In genomic region chr12:124608451-124608870, GRCh38 we compare ENCODE assay signal across 8 cellular contexts. TPM values are rescaled to one million over a fixed set of nuclear protein-coding genes. Genes with fewer than 3 reads are reported as not detected.
DNase-seq lines count a peak whose midpoint lies in the region; ATAC-seq and TF ChIP-seq lines count a peak whose summit lies in the region.

No MANE protein-coding gene starts in this region.

- H3K9ac ChIP-seq in OCI-LY1 (ENCODE audit: low read length) = no peak overlapping the region

- no peaks in the 10 kb centered on the region for H3K27me3 Mint-ChIP-seq in Caco-2 (ENCODE audit: insufficient read depth, unreplicated experiment)

- peak overlapping the region; percentile 72 for H3K27ac Mint-ChIP-seq in Caco-2 (ENCODE audit: unreplicated experiment)

- H3K4me3 Mint-ChIP-seq in Caco-2 (ENCODE audit: unreplicated experiment) = peak overlapping the region; percentile 57

- H3K27me3 ChIP-seq in Caco-2 (replicated peaks; ENCODE audit: control insufficient read depth, insufficient read depth, low read length) = no peaks in the 10 kb centered on the region
- peaks cover 22% of the 10 kb centered on the region; the same call in 1 of the 2 replicates for H3K27me3 ChIP-seq in OCI-LY1 (ENCODE audit: insufficient read depth, low read length)
- peaks cover 0 to 13% of the 10 kb centered on the region in 2 donors for H3K27me3 ChIP-seq in left lung

- H3K36me3 ChIP-seq in Caco-2 (ENCODE audit: control insufficient read depth, insufficient read depth, low read length) (no peaks in the 10 kb centered on the region), OCI-LY1 (ENCODE audit: insufficient read depth, low read length) (no peaks in the 10 kb centered on the region), left lung (no peaks in the 10 kb centered on the region)

- intact Hi-C loops in Caco-2 (cut with micrococcal nuclease; ENCODE audit: unreplicated experiment) (loop anchor here (2.0 kb wide), 3 partner anchors 22 to 42 kb away; partner anchors contain the start of gene NCOR2), left lung (cut with DNase I) (no loop called here)

- H3K4me1 ChIP-seq in Caco-2 = peaks cover 62% of the 10 kb centered on the region
- peaks cover 17% of the 10 kb centered on the region for H3K4me1 ChIP-seq in OCI-LY1 (ENCODE audit: insufficient read depth, low read length, severe bottlenecking)
- peaks cover 14 to 32% of the 10 kb centered on the region in 2 donors for H3K4me1 ChIP-seq in left lung

- H3K27ac ChIP-seq in OCI-LY1 (ENCODE audit: low read depth, low read length, poor library complexity, severe bottlenecking) (peak overlapping the region; percentile 38), left lung (peak overlapping the region in 1 of 2 donors; percentile 61)

- H2AFZ ChIP-seq in OCI-LY1 (ENCODE audit: low read length) = no peak overlapping the region

- H3K36me3 Mint-ChIP-seq in Caco-2 (ENCODE audit: insufficient read depth, unreplicated experiment) = peaks cover 20% of the 10 kb centered on the region

- H3K4me1 Mint-ChIP-seq in Caco-2 (ENCODE audit: low read depth, unreplicated experiment) = peaks cover 57% of the 10 kb centered on the region

- ATAC-seq in GM21786 (IDR thresholded peaks at IDR 0.05; ENCODE audit: unreplicated experiment) (peak; percentile 24), left lung (peak; percentile 33)

- BruUV-seq in Caco-2 (replicated peaks; lab: Mats Ljungman, UMichigan) = no TSS peak

- H4K20me1 ChIP-seq in OCI-LY1 (ENCODE audit: insufficient read depth, low read length) = no peaks in the 10 kb centered on the region

- no peaks in the 10 kb centered on the region for H3F3A ChIP-seq in OCI-LY1 (ENCODE audit: insufficient read depth, low read length)

- POLR2A ChIA-PET in Caco-2 (lab: Charles Lee) = no interaction called here
- POLR2A ChIA-PET in GM10248 (lab: Yijun Ruan, JAX) = no interaction called here

- no peaks in the 10 kb centered on the region for H3K79me2 ChIP-seq in OCI-LY1 (ENCODE audit: insufficient read depth, low read length)

- TF ChIP-seq CTCF in Caco-2 (IDR thresholded peaks at IDR 0.05; ENCODE audit: insufficient read depth in 1 of 2, low read depth in 1 of 2, low read length in 1 of 2, severe bottlenecking in 1 of 2, unreplicated experiment in 1 of 2) (no peak), OCI-LY1 (IDR thresholded peaks at IDR 0.05; ENCODE audit: low read length) (no peak), left lung (IDR thresholded peaks at IDR 0.05) (no peak), GM10248 (IDR thresholded peaks at IDR 0.05; ENCODE audit: control extremely low read depth, extremely low read depth, low read depth, missing control alignments) (no peak)

- H3K4me3 ChIP-seq in Caco-2 (ENCODE audit: low read depth, low read length) (no peak overlapping the region), OCI-LY1 (ENCODE audit: low read depth, low read length, poor library complexity, severe bottlenecking) (peak overlapping the region; percentile 34), left lung (no peak overlapping the region)

- CTCF ChIA-PET in Caco-2 (lab: Charles Lee) = no interaction called here
- CTCF ChIA-PET in GM10248 (lab: Yijun Ruan, JAX) = no interaction called here

- H3K9me2 ChIP-seq in OCI-LY1 (ENCODE audit: low read depth, low read length) = no peaks in the 10 kb centered on the region

- no peaks in the 10 kb centered on the region for H3K9me3 Mint-ChIP-seq in Caco-2 (ENCODE audit: unreplicated experiment)

- H3K4me2 ChIP-seq in OCI-LY1 (ENCODE audit: low read length) = peak overlapping the region; percentile 50

- H3K9me3 ChIP-seq in Caco-2 (no peaks in the 10 kb centered on the region), OCI-LY1 (ENCODE audit: low read length) (no peaks in the 10 kb centered on the region), left lung (no peaks in the 10 kb centered on the region)

- DNase-seq in Caco-2 (no peak), left lung (no peak), nucleus accumbens (lab: John Stamatoyannopoulos, UW) (no peak), NCI-H526 treated with DMSO at 0.1 percent for 48 hours (lab: John Stamatoyannopoulos, UW) (no peak), GM10248 (ENCODE audit: extremely low spot score) (no peak)
- no peak for DNase-seq in activated CD4-positive, CD25-positive, alpha-beta regulatory T cell treated with anti-CD3 and anti-CD28 coated beads, Interleukin-2, amount 50 U/mL, for 72 hours

RNA-seq across cellular contexts. Expression of gene NCOR2, which starts 41.0 kb away (rescaled TPM):
- total RNA-seq in Caco-2 (2022) (243 and 250 TPM in 2 replicates), left lung (100 to 1,000 TPM; 289 to 331 TPM)
